In genomic region chr9:107487521-107488399, GRCh38 we compare ENCODE assay signal across 9 cellular contexts. TPM values are rescaled to one million over a fixed set of nuclear protein-coding genes. Genes with fewer than 3 reads are reported as not detected.
DNase-seq lines count a peak whose midpoint lies in the region; TF ChIP-seq lines count a peak whose summit lies in the region.
"Had no signal": no experiment of that assay in that cellular context is flagged by ENCODE, and none has a peak within 500 bp of the region (broad histone marks: within the 10 kb centered on the region; RNA-seq: fewer than 3 reads in every experiment).

No MANE protein-coding gene starts in this region.

- TF ChIP-seq EP300 in neural cell (conservative IDR thresholded peaks at IDR 0.05; ENCODE audit: poor library complexity, severe bottlenecking), result no peak

- no peaks in the 10 kb centered on the region for H3F3A ChIP-seq in neural cell (ENCODE audit: insufficient read depth, low read length, poor library complexity, severe bottlenecking)

- peak; percentile 30 for DNase-seq in NCI-H2029 (lab: John Stamatoyannopoulos, UW)
- DNase-seq in NCI-H2029 treated with DMSO at 0.1 percent for 48 hours (lab: John Stamatoyannopoulos, UW), result no peak
- peak; percentile 36 for DNase-seq in SK-N-DZ (ENCODE audit: low spot score)
- peak; percentile 48 for DNase-seq in fibroblast of mammary gland (ENCODE audit: low read depth)
- no peak for DNase-seq in NCI-H2171 (lab: John Stamatoyannopoulos, UW)
- no peak for DNase-seq in DMS 273 (lab: John Stamatoyannopoulos, UW; ENCODE audit: unreplicated experiment)
- DNase-seq in T-helper 9 cell, result no peak

- TF ChIP-seq CTCF in fibroblast of mammary gland (conservative IDR thresholded peaks at IDR 0.05; ENCODE audit: control insufficient read depth, insufficient read depth, low read depth, low read length), result peak; percentile 24
- peak; percentile 66 for TF ChIP-seq CTCF in neural cell (IDR thresholded peaks at IDR 0.05; ENCODE audit: poor library complexity, severe bottlenecking)

- H3K36me3 ChIP-seq in neural cell (ENCODE audit: insufficient read depth, low read length), result no peaks in the 10 kb centered on the region

- peak overlapping the region; percentile 41 for H3K9ac ChIP-seq in neural cell (ENCODE audit: low read length)

- no peak overlapping the region for H2AFZ ChIP-seq in neural cell (ENCODE audit: low read depth, low read length)

- H3K9me3 ChIP-seq in neural cell (ENCODE audit: low read length), result no peaks in the 10 kb centered on the region

- H4K20me1 ChIP-seq in neural cell (ENCODE audit: insufficient read depth), result no peaks in the 10 kb centered on the region

- H3K4me2 ChIP-seq in neural cell (ENCODE audit: low read length), result peak overlapping the region; percentile 60

- no peak overlapping the region for H3K27ac ChIP-seq in neural cell (ENCODE audit: low read length)

- no peaks in the 10 kb centered on the region for H3K9me2 ChIP-seq in neural cell (ENCODE audit: insufficient read depth, low read length)

- H3K79me2 ChIP-seq in neural cell (replicated peaks; ENCODE audit: insufficient read depth, low read length), result no peaks in the 10 kb centered on the region

- peaks cover 69% of the 10 kb centered on the region for H3K27me3 ChIP-seq in neural cell (ENCODE audit: insufficient read depth, low read depth, low read length)

- TF ChIP-seq RAD21 in neural cell (conservative IDR thresholded peaks at IDR 0.05), result peak; percentile 32

- H3K4me3 ChIP-seq in fibroblast of mammary gland (ENCODE audit: control insufficient read depth, low read depth, low read length) (peak overlapping the region; percentile 89), neural cell (ENCODE audit: low read length) (peak overlapping the region; percentile 83)

TF ChIP-seq in neural cell, 6 proteins besides CTCF, POLR2A, EP300 and RAD21:
- no peak for TF ChIP-seq POLR2AphosphoS5 (IDR thresholded peaks at IDR 0.05)
- TF ChIP-seq SMC3 (conservative IDR thresholded peaks at IDR 0.05; ENCODE audit: poor library complexity), result peak; percentile 58
- no peak for TF ChIP-seq MXI1 (conservative IDR thresholded peaks at IDR 0.05; ENCODE audit: poor library complexity, severe bottlenecking)
- no peak for TF ChIP-seq TAF1 (IDR thresholded peaks at IDR 0.05; ENCODE audit: low read depth)
- TF ChIP-seq EZH2 (IDR thresholded peaks at IDR 0.05; ENCODE audit: borderline replicate concordance, insufficient read depth, low read length, poor library complexity, severe bottlenecking), result peak; percentile 10

RNA-seq across cellular contexts. Expression of gene KLF4, which starts 1.8 kb away (rescaled TPM):
- polyA plus RNA-seq in SK-N-DZ (2014; cell fraction: cytosol; rRNA removed), result not detected in 2 replicates
- polyA plus RNA-seq in SK-N-DZ (2014; cell fraction: nucleus; rRNA removed), result 0.23 TPM in 1 of 2 replicates, not detected in the other
- polyA plus RNA-seq in neural cell, result 0.92 and 1.4 TPM in 2 replicates
- polyA minus RNA-seq in neural cell, result 0.93 and 1.2 TPM in 2 replicates
- polyA plus RNA-seq: CD4-positive, alpha-beta memory T cell had no signal

Comparison
In these comparisons a context has a peak if more than half of its experiments do, and no peak if none do; other contexts are left out.
1. DNase-seq: peak in NCI-H2029 (single experiment), SK-N-DZ (single experiment) and fibroblast of mammary gland (single experiment); none in NCI-H2029 treated with DMSO at 0.1 percent for 48 hours (single experiment), NCI-H2171 (single experiment), DMS 273 (single experiment) and T-helper 9 cell (single experiment).